8 cellular contexts compared by ENCODE assay signal in genomic region chr21:15729674-15730483, GRCh38. TPM values are rescaled to one million over a fixed set of nuclear protein-coding genes. Genes with fewer than 3 reads are reported as not detected.
DNase-seq lines count a peak whose midpoint lies in the region; ATAC-seq, FAIRE-seq and TF ChIP-seq lines count a peak whose summit lies in the region.

A gene with protein sequence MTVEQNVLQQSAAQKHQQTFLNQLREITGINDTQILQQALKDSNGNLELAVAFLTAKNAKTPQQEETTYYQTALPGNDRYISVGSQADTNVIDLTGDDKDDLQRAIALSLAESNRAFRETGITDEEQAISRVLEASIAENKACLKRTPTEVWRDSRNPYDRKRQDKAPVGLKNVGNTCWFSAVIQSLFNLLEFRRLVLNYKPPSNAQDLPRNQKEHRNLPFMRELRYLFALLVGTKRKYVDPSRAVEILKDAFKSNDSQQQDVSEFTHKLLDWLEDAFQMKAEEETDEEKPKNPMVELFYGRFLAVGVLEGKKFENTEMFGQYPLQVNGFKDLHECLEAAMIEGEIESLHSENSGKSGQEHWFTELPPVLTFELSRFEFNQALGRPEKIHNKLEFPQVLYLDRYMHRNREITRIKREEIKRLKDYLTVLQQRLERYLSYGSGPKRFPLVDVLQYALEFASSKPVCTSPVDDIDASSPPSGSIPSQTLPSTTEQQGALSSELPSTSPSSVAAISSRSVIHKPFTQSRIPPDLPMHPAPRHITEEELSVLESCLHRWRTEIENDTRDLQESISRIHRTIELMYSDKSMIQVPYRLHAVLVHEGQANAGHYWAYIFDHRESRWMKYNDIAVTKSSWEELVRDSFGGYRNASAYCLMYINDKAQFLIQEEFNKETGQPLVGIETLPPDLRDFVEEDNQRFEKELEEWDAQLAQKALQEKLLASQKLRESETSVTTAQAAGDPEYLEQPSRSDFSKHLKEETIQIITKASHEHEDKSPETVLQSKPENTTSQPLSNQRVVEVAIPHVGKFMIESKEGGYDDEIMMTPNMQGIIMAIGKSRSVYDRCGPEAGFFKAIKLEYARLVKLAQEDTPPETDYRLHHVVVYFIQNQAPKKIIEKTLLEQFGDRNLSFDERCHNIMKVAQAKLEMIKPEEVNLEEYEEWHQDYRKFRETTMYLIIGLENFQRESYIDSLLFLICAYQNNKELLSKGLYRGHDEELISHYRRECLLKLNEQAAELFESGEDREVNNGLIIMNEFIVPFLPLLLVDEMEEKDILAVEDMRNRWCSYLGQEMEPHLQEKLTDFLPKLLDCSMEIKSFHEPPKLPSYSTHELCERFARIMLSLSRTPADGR (plus strand): TSS chr21:15729982. CDS start chr21:15730394, 412 bp downstream.

- peak within 1 kb of the TSS; percentile 83 for H3K27ac Mint-ChIP-seq in astrocyte (ENCODE audit: unreplicated experiment)

- H3K27me3 ChIP-seq in astrocyte (ENCODE audit: insufficient read depth, low read length) (no peaks in the 10 kb centered on the region), hepatocyte (no peaks in the 10 kb centered on the region)

- peak within 1 kb of the TSS; percentile 96 for H3K4me3 Mint-ChIP-seq in astrocyte (ENCODE audit: unreplicated experiment)

- no peaks in the 10 kb centered on the region for H3K9me2 ChIP-seq in hepatocyte (replicated peaks; ENCODE audit: insufficient read depth)

- DNase-seq in NCI-H1694 treated with DMSO at 0.1 percent for 48 hours (lab: John Stamatoyannopoulos, UW): peak; percentile 77
- DNase-seq in T-helper 9 cell: peak; percentile 90
- DNase-seq in astrocyte (ENCODE audit: low read depth): peak; percentile 48
- DNase-seq in hepatocyte (ENCODE audit: low spot score): peak; percentile 93
- DNase-seq in retinal pigment epithelial cell (ENCODE audit: low read depth): no peak
- no peak for DNase-seq in NCI-H1436 (lab: John Stamatoyannopoulos, UW)

- peaks cover 8% of the 10 kb centered on the region for H3K4me1 Mint-ChIP-seq in astrocyte (ENCODE audit: low read depth, unreplicated experiment)

- H4K20me1 ChIP-seq in astrocyte (ENCODE audit: insufficient read depth, low read length) (peaks cover 12% of the 10 kb centered on the region), hepatocyte (ENCODE audit: insufficient read depth, poor library complexity, severe bottlenecking) (peaks cover 26% of the 10 kb centered on the region)

- TF ChIP-seq CTCF in astrocyte (IDR thresholded peaks at IDR 0.05; ENCODE audit: insufficient read depth, low read depth, low read length) (no peak), hepatocyte (IDR thresholded peaks at IDR 0.05; ENCODE audit: poor library complexity) (no peak), retinal pigment epithelial cell (conservative IDR thresholded peaks at IDR 0.05; ENCODE audit: low read depth, low read length) (no peak)

- H3K27ac ChIP-seq in astrocyte (ENCODE audit: low read depth, low read length): peak within 1 kb of the TSS; percentile 64
- H3K27ac ChIP-seq in hepatocyte: peak within 1 kb of the TSS; percentile 94

- H2AFZ ChIP-seq in astrocyte (ENCODE audit: low read depth, low read length): peak within 1 kb of the TSS; percentile 80
- peak within 1 kb of the TSS; percentile 55 for H2AFZ ChIP-seq in hepatocyte

- peak within 1 kb of the TSS; percentile 85 for H3K4me3 ChIP-seq in astrocyte (ENCODE audit: insufficient read depth, low read depth, low read length)
- peak within 1 kb of the TSS; percentile 57 for H3K4me3 ChIP-seq in hepatocyte
- H3K4me3 ChIP-seq in retinal pigment epithelial cell (ENCODE audit: low read length): peak within 1 kb of the TSS; percentile 88

- H3K4me2 ChIP-seq in astrocyte (ENCODE audit: low read length) (peak within 1 kb of the TSS; percentile 95), hepatocyte (peak within 1 kb of the TSS; percentile 78)

- no peaks in the 10 kb centered on the region for H3K27me3 Mint-ChIP-seq in astrocyte (ENCODE audit: low read depth, unreplicated experiment)

- ATAC-seq in GM18498 (IDR thresholded peaks at IDR 0.05; ENCODE audit: unreplicated experiment): peak; percentile 81
- peak; percentile 67 for ATAC-seq in HG02870 (IDR thresholded peaks at IDR 0.05; ENCODE audit: unreplicated experiment)

- no peaks in the 10 kb centered on the region for H3K9me3 ChIP-seq in astrocyte (ENCODE audit: insufficient read depth, low read depth, low read length)
- H3K9me3 ChIP-seq in hepatocyte (ENCODE audit: low read depth): no peaks in the 10 kb centered on the region

- H3K36me3 Mint-ChIP-seq in astrocyte (ENCODE audit: low read depth, unreplicated experiment): peaks cover 2% of the 10 kb centered on the region

- peaks cover 44% of the 10 kb centered on the region for H3K79me2 ChIP-seq in astrocyte (ENCODE audit: insufficient read depth, low read length)
- H3K79me2 ChIP-seq in hepatocyte: peaks cover 40% of the 10 kb centered on the region

- WGBS in hepatocyte (ENCODE audit: low lambda C conversion rate, missing lambda C conversion rate): 1% methylated on average over 93 of the region's 123 CpGs

- no peaks in the 10 kb centered on the region for H3K9me3 Mint-ChIP-seq in astrocyte (ENCODE audit: unreplicated experiment)

- peak within 1 kb of the TSS; percentile 89 for H3K9ac ChIP-seq in astrocyte (ENCODE audit: low read length)

- no peaks in the 10 kb centered on the region for H3K36me3 ChIP-seq in astrocyte (ENCODE audit: insufficient read depth, low read length)
- no peaks in the 10 kb centered on the region for H3K36me3 ChIP-seq in hepatocyte (replicated peaks; ENCODE audit: insufficient read depth, low read depth)

- peaks cover 10% of the 10 kb centered on the region for H3K4me1 ChIP-seq in astrocyte (ENCODE audit: insufficient read depth, low read length)
- peaks cover 8% of the 10 kb centered on the region for H3K4me1 ChIP-seq in hepatocyte (ENCODE audit: insufficient read depth)

- FAIRE-seq in astrocyte (lab: Jason Lieb, UNC): no peak

RNA-seq across cellular contexts. Expression of the gene that starts here (rescaled TPM):
- total RNA-seq in astrocyte: 49.0 and 49.5 TPM in 2 replicates
- 49.8 and 59.5 TPM in 2 replicates for total RNA-seq in hepatocyte
- 18.7 and 22.2 TPM in 2 replicates for polyA plus RNA-seq in hepatocyte

Comparison
In these comparisons a context has a peak if more than half of its experiments do, and no peak if none do; other contexts are left out.
1. DNase-seq: peak in NCI-H1694 treated with DMSO at 0.1 percent for 48 hours (single experiment), T-helper 9 cell (single experiment), astrocyte (single experiment) and hepatocyte (single experiment); none in retinal pigment epithelial cell (single experiment) and NCI-H1436 (single experiment).
2. Peak in every context shown above with its lines, with median percentiles within 50 percentile points of each other: H3K4me3 ChIP-seq.